19 cellular contexts compared by ENCODE assay signal in the genomic region with DNA sequence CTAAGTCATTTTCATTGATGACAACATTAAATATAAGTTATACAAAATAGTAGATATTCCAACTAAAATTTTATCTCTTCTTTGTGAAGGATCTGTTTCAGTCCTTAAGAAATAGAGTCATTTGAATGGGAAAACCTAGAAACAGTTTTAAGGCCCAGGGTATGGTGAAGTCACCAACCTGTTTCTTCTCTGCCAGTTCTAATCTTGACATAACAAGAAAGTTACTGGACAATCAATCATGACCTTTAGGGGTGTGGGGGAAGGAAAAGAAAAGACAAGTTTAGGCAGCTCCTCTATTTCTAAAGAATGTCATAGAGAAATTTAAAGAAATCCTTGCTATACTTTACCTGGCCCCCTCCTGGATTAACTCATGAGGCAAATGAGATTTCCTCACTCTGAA.
"Had no signal": no experiment of that assay in that cellular context is flagged by ENCODE, and none has a peak within 500 bp of the region (broad histone marks: within the 10 kb centered on the region; RNA-seq: fewer than 3 reads in every experiment).

No MANE protein-coding gene starts in this region.

- H3K9me3 Mint-ChIP-seq: activated CD4-positive, alpha-beta T cell treated with anti-CD3 and anti-CD28 coated beads, Interleukin-2, amount 10 ng/mL, durations not matched to agents 24 days and 14 days; activated naive CD4-positive, alpha-beta T cell treated with anti-CD3 and anti-CD28 coated beads, Interleukin-2, amount 50 U/mL, for 24 hours; activated T-cell treated with anti-CD3 and anti-CD28 coated beads, Interleukin-2, amount 50 U/mL, for 24 hours; activated T-helper 2 cell treated with anti-CD3 and anti-CD28 coated beads, Interferon-gamma antibody, Interleukin-2, Interleukin-4, amounts not matched to agents 10 μg/mL and 5 μg/mL and 100 μg/mL, durations not matched to agents 14 hours and 24 hours and 36 hours; memory B cell; natural killer cell treated with Interleukin-12 subunit alpha and Interleukin-12 subunit beta and Interleukin-15 and Interleukin-18, amount 100 ng/mL, for 72 hours; stimulated activated naive B cell treated with anti-CD40 and anti-IgM and Interleukin-4, amounts not matched to agents 10 μg/mL and 1 μg/mL and 100 μg/mL, for 72 hours had no signal

- H3K4me3 Mint-ChIP-seq: activated CD4-positive, alpha-beta T cell treated with anti-CD3 and anti-CD28 coated beads, Interleukin-2, amount 10 ng/mL, durations not matched to agents 24 days and 14 days; activated CD8-positive, alpha-beta T cell treated with anti-CD3 and anti-CD28 coated beads, Interleukin-2, amount 10 ng/mL, durations not matched to agents 7 days and 5 days; activated naive CD4-positive, alpha-beta T cell treated with anti-CD3 and anti-CD28 coated beads, Interleukin-2, amount 50 U/mL, for 24 hours; activated T-cell treated with anti-CD3 and anti-CD28 coated beads, Interleukin-2, amount 50 U/mL, for 24 hours; memory B cell; natural killer cell treated with Interleukin-12 subunit alpha and Interleukin-12 subunit beta and Interleukin-15 and Interleukin-18, amount 100 ng/mL, for 72 hours; stimulated activated naive B cell treated with anti-CD40 and anti-IgM and Interleukin-4, amounts not matched to agents 10 μg/mL and 1 μg/mL and 100 μg/mL, for 72 hours had no signal

- H3K36me3 ChIP-seq: adrenal gland, sigmoid colon, tibial artery had no signal

- H3K27ac ChIP-seq: adrenal gland, sigmoid colon, tibial artery had no signal

- H3K27me3 ChIP-seq: adrenal gland, sigmoid colon, tibial artery had no signal

- H3K9me3 ChIP-seq: adrenal gland, sigmoid colon, tibial artery had no signal

- H3K4me1 Mint-ChIP-seq: activated CD4-positive, alpha-beta T cell treated with anti-CD3 and anti-CD28 coated beads, Interleukin-2, amount 10 ng/mL, durations not matched to agents 24 days and 14 days; activated naive CD4-positive, alpha-beta T cell treated with anti-CD3 and anti-CD28 coated beads, Interleukin-2, amount 50 U/mL, for 24 hours; stimulated activated naive B cell treated with anti-CD40 and anti-IgM and Interleukin-4, amounts not matched to agents 10 μg/mL and 1 μg/mL and 100 μg/mL, for 72 hours had no signal

- DNase-seq: activated CD4-positive, alpha-beta T cell treated with anti-CD3 and anti-CD28 coated beads, Interleukin-2, amount 10 ng/mL, durations not matched to agents 24 days and 14 days; activated CD8-positive, alpha-beta T cell treated with anti-CD3 and anti-CD28 coated beads, Interleukin-2, amount 10 ng/mL, durations not matched to agents 7 days and 5 days; activated T-cell treated with anti-CD3 and anti-CD28 coated beads, Interleukin-2, amount 50 U/mL, for 24 hours; adrenal gland; dermis blood vessel endothelial cell; effector memory CD4-positive, alpha-beta T cell; foreskin fibroblast; glutamatergic neuron; hypothalamus; kidney glomerular epithelial cell; left ventricle myocardium superior; sigmoid colon; stimulated activated naive B cell treated with anti-CD40 and anti-IgM and Interleukin-4, amounts not matched to agents 10 μg/mL and 1 μg/mL and 100 μg/mL, for 72 hours; T1000; tibial artery had no signal

- H3K4me3 ChIP-seq: adrenal gland, sigmoid colon, tibial artery had no signal

- H3K4me1 ChIP-seq: adrenal gland, sigmoid colon, tibial artery had no signal

- H3K36me3 Mint-ChIP-seq: natural killer cell treated with Interleukin-12 subunit alpha and Interleukin-12 subunit beta and Interleukin-15 and Interleukin-18, amount 100 ng/mL, for 72 hours; stimulated activated naive B cell treated with anti-CD40 and anti-IgM and Interleukin-4, amounts not matched to agents 10 μg/mL and 1 μg/mL and 100 μg/mL, for 72 hours had no signal

- ATAC-seq: activated CD8-positive, alpha-beta T cell treated with anti-CD3 and anti-CD28 coated beads, Interleukin-2, amount 10 ng/mL, durations not matched to agents 7 days and 5 days; left ventricle myocardium superior; natural killer cell treated with Interleukin-12 subunit alpha and Interleukin-12 subunit beta and Interleukin-15 and Interleukin-18, amount 100 ng/mL, for 72 hours; stimulated activated naive B cell treated with anti-CD40 and anti-IgM and Interleukin-4, amounts not matched to agents 10 μg/mL and 1 μg/mL and 100 μg/mL, for 72 hours had no signal

- H3K27me3 Mint-ChIP-seq: activated CD4-positive, alpha-beta T cell treated with anti-CD3 and anti-CD28 coated beads, Interleukin-2, amount 10 ng/mL, durations not matched to agents 24 days and 14 days; activated naive CD4-positive, alpha-beta T cell treated with anti-CD3 and anti-CD28 coated beads, Interleukin-2, amount 50 U/mL, for 24 hours; memory B cell had no signal

- H3K27ac Mint-ChIP-seq: activated CD4-positive, alpha-beta T cell treated with anti-CD3 and anti-CD28 coated beads, Interleukin-2, amount 10 ng/mL, durations not matched to agents 24 days and 14 days; activated CD8-positive, alpha-beta T cell treated with anti-CD3 and anti-CD28 coated beads, Interleukin-2, amount 10 ng/mL, durations not matched to agents 7 days and 5 days; activated naive CD4-positive, alpha-beta T cell treated with anti-CD3 and anti-CD28 coated beads, Interleukin-2, amount 50 U/mL, for 24 hours; activated T-cell treated with anti-CD3 and anti-CD28 coated beads, Interleukin-2, amount 50 U/mL, for 24 hours; activated T-helper 2 cell treated with anti-CD3 and anti-CD28 coated beads, Interferon-gamma antibody, Interleukin-2, Interleukin-4, amounts not matched to agents 10 μg/mL and 5 μg/mL and 100 μg/mL, durations not matched to agents 14 hours and 24 hours and 36 hours; memory B cell; natural killer cell treated with Interleukin-12 subunit alpha and Interleukin-12 subunit beta and Interleukin-15 and Interleukin-18, amount 100 ng/mL, for 72 hours; stimulated activated naive B cell treated with anti-CD40 and anti-IgM and Interleukin-4, amounts not matched to agents 10 μg/mL and 1 μg/mL and 100 μg/mL, for 72 hours had no signal
